In genomic region chr12:3075315-3075714, GRCh38 we compare ENCODE assay signal across 22 cellular contexts. TPM values are rescaled to one million over a fixed set of nuclear protein-coding genes. Genes with fewer than 3 reads are reported as not detected.
DNase-seq lines count a peak whose midpoint lies in the region; ATAC-seq, FAIRE-seq and TF ChIP-seq lines count a peak whose summit lies in the region.
"Had no signal": no experiment of that assay in that cellular context is flagged by ENCODE, and none has a peak within 500 bp of the region (broad histone marks: within the 10 kb centered on the region; RNA-seq: fewer than 3 reads in every experiment).

No MANE protein-coding gene starts in this region.

- H3K23ac ChIP-seq in IMR-90 (ENCODE audit: low read depth, low read length): no peak overlapping the region

- H3K4me3 ChIP-seq in IMR-90 (ENCODE audit: insufficient read depth, low read depth, low read length): no peak overlapping the region
- H3K4me3 ChIP-seq: GM23248, K562, testis had no signal

- no peak overlapping the region for H3K14ac ChIP-seq in IMR-90 (replicated peaks; ENCODE audit: low read depth, low read length)

- TF ChIP-seq POLR2A in IMR-90 (IDR thresholded peaks at IDR 0.05; ENCODE audit: low read depth, low read length): no peak

- H2AK5ac ChIP-seq in IMR-90 (ENCODE audit: low read depth, low read length): peak overlapping the region; percentile 54; the same call in 1 of the 2 replicates

- peaks cover 9% of the 10 kb centered on the region for H3K4me1 Mint-ChIP-seq in activated T-cell treated with anti-CD3 and anti-CD28 coated beads, Interleukin-2, amount 50 U/mL, for 4 hours (ENCODE audit: low read depth)
- H3K4me1 Mint-ChIP-seq in immature natural killer cell (peaks cover 5 to 15% of the 10 kb centered on the region in 2 donors), progenitor cell of endocrine pancreas (ENCODE audit: low read depth) (peaks cover 15% of the 10 kb centered on the region)

- H4K91ac ChIP-seq in IMR-90 (ENCODE audit: insufficient read depth, low read depth, low read length): no peak overlapping the region

- H2BK5ac ChIP-seq in IMR-90 (ENCODE audit: low read depth, low read length, poor library complexity, severe bottlenecking): no peak overlapping the region

- no peaks in the 10 kb centered on the region for H3K36me3 ChIP-seq in IMR-90 (ENCODE audit: control insufficient read depth, insufficient read depth, low read length)

- no peak overlapping the region for H4K8ac ChIP-seq in IMR-90 (ENCODE audit: low read depth in 2 of 2, low read length in 2 of 2)

- 100% methylated on average over 1 of the region's 6 CpGs; no CpG with 5 or more reads in 1 of the 2 experiments for WGBS in IMR-90 (ENCODE audit: extremely low coverage in 2 of 2, insufficient read length in 1 of 2), 2 experiments

- dilution Hi-C loops in IMR-90 (cut with HindIII; ENCODE audit: low sequenced_read_pairs, unreplicated experiment): no loop called here

- no peak for DNase-seq in activated T-cell treated with anti-CD3 and anti-CD28 coated beads, Interleukin-2, amount 50 U/mL, for 4 hours
- no peak for DNase-seq in activated T-cell treated with anti-CD3 and anti-CD28 coated beads, Interleukin-2, amount 50 U/mL, for 1 hour
- DNase-seq in IMR-90 (no peak), immature natural killer cell (no peak), progenitor cell of endocrine pancreas (ENCODE audit: low spot score, unreplicated experiment) (no peak), urothelium cell line (ENCODE audit: low spot score) (no peak), NCI-H187 (lab: John Stamatoyannopoulos, UW) (no peak)
- DNase-seq: ACHN; activated CD8-positive, alpha-beta memory T cell treated with anti-CD3 and anti-CD28 coated beads for 24 hours; amniotic stem cell; central memory CD4-positive, alpha-beta T cell; foreskin fibroblast; GM23248; NCI-H187 treated with DMSO at 0.1 percent for 48 hours; stimulated activated naive B cell treated with anti-CD40 and anti-IgM and Interleukin-4, amounts not matched to agents 10 μg/mL and 1 μg/mL and 100 μg/mL, for 72 hours; testis had no signal

- peak overlapping the region; percentile 65 for H2AK9ac ChIP-seq in IMR-90 (replicated peaks; ENCODE audit: low read depth, low read length, poor library complexity)

- H3K18ac ChIP-seq in IMR-90 (ENCODE audit: low read depth, low read length): no peak overlapping the region

- no peak for FAIRE-seq in urothelium cell line (lab: Jason Lieb, UNC)
- FAIRE-seq: GM12891, GM19239, K562 had no signal

- in situ Hi-C loops in IMR-90 (cut with MboI; ENCODE audit: low sequenced_read_pairs): loop anchor here (5.0 kb wide), 1 partner anchor 202 kb away; no protein-coding TSS in a partner anchor

- H3K56ac ChIP-seq in IMR-90 (ENCODE audit: extremely low read depth, insufficient read depth, low read length): no peak overlapping the region

- ATAC-seq in activated T-cell treated with anti-CD3 and anti-CD28 coated beads, Interleukin-2, amount 50 U/mL, for 4 hours: no peak
- no peak for ATAC-seq in IMR-90 (ENCODE audit: low read depth)
- no peak for ATAC-seq in GM18517 (IDR thresholded peaks at IDR 0.05; ENCODE audit: unreplicated experiment)
- ATAC-seq: K562; stimulated activated naive B cell treated with anti-CD40 and anti-IgM and Interleukin-4, amounts not matched to agents 10 μg/mL and 1 μg/mL and 100 μg/mL, for 72 hours; WTC11 had no signal

- peaks cover 14% of the 10 kb centered on the region for H3K4me1 ChIP-seq in IMR-90 (ENCODE audit: control insufficient read depth, insufficient read depth, low read length)

- no peak for TF ChIP-seq RAD21 in IMR-90 (IDR thresholded peaks at IDR 0.05; ENCODE audit: low read length)

- H3K27ac ChIP-seq in IMR-90 (ENCODE audit: insufficient read depth, low read length): no peak overlapping the region
- H3K27ac ChIP-seq: GM23248, testis had no signal

- no peak overlapping the region for H2BK120ac ChIP-seq in IMR-90 (ENCODE audit: low read depth, low read length)

- no peaks in the 10 kb centered on the region for H3K9me3 ChIP-seq in IMR-90 (ENCODE audit: control insufficient read depth, insufficient read depth, low read length)
- H3K9me3 ChIP-seq: testis had no signal

- H3K36me3 Mint-ChIP-seq in activated T-cell treated with anti-CD3 and anti-CD28 coated beads, Interleukin-2, amount 50 U/mL, for 4 hours (ENCODE audit: insufficient read depth): no peaks in the 10 kb centered on the region
- H3K36me3 Mint-ChIP-seq in immature natural killer cell (no peaks in the 10 kb centered on the region), progenitor cell of endocrine pancreas (ENCODE audit: insufficient read depth) (no peaks in the 10 kb centered on the region)
- H3K36me3 Mint-ChIP-seq: stimulated activated naive B cell treated with anti-CD40 and anti-IgM and Interleukin-4, amounts not matched to agents 10 μg/mL and 1 μg/mL and 100 μg/mL, for 72 hours; WTC11 had no signal

- intact Hi-C loops in IMR-90 (cut with micrococcal nuclease): loop anchor here (5.0 kb wide), 1 partner anchor 42 kb away; no protein-coding TSS in a partner anchor

- H4K5ac ChIP-seq in IMR-90 (ENCODE audit: low read depth, low read length): no peak overlapping the region

- H3K9ac ChIP-seq in IMR-90 (ENCODE audit: low read depth, low read length): no peak overlapping the region
- H3K9ac ChIP-seq: GM23248 had no signal

- no peak overlapping the region for H2AFZ ChIP-seq in IMR-90 (replicated peaks; ENCODE audit: low read length, poor library complexity)
- H2AFZ ChIP-seq: GM23248 had no signal

- H4K20me1 ChIP-seq in IMR-90 (ENCODE audit: insufficient read depth, low read length): peaks cover 7% of the 10 kb centered on the region; the same call in 1 of the 2 replicates

- H3K4ac ChIP-seq in IMR-90 (ENCODE audit: low read depth, low read length): no peak overlapping the region

- no peak overlapping the region for H2BK15ac ChIP-seq in IMR-90 (ENCODE audit: low read depth, low read length)

- CTCF ChIA-PET in IMR-90 (lab: Yijun Ruan, JAX): interaction anchor here (3.2 kb wide), 1 partner anchor 199 kb away, joined by 25 read pairs; no protein-coding TSS in a partner anchor

- H3K79me1 ChIP-seq in IMR-90 (ENCODE audit: low read depth in 1 of 2, low read length in 2 of 2): peaks cover 7 to 16% of the 10 kb centered on the region in 2 experiments

- peaks cover 5% of the 10 kb centered on the region for H3K27me3 Mint-ChIP-seq in activated T-cell treated with anti-CD3 and anti-CD28 coated beads, Interleukin-2, amount 50 U/mL, for 4 hours (ENCODE audit: low read depth)
- H3K27me3 Mint-ChIP-seq in immature natural killer cell (ENCODE audit: low read depth in 3 of 3) (peaks cover 2 to 9% (median 7%) of the 10 kb centered on the region in 3 donors), progenitor cell of endocrine pancreas (peaks cover 13% of the 10 kb centered on the region)

- H2BK20ac ChIP-seq in IMR-90 (ENCODE audit: low read depth, low read length): no peak overlapping the region

- no peaks in the 10 kb centered on the region; the same call in 1 of the 2 replicates for H3K9me1 ChIP-seq in IMR-90 (ENCODE audit: insufficient read depth, low read length)

- peak overlapping the region; percentile 63 for H3K4me3 Mint-ChIP-seq in activated T-cell treated with anti-CD3 and anti-CD28 coated beads, Interleukin-2, amount 50 U/mL, for 4 hours
- H3K4me3 Mint-ChIP-seq in immature natural killer cell (peak overlapping the region; percentile 49 to 85 (median 59)), progenitor cell of endocrine pancreas (ENCODE audit: low read depth) (peak overlapping the region; percentile 63)

- POLR2A ChIA-PET in IMR-90 (lab: Charles Lee; ENCODE audit: unreplicated experiment): no interaction called here

- no peak overlapping the region for H3K4me2 ChIP-seq in IMR-90 (ENCODE audit: low read depth, low read length)

- TF ChIP-seq CTCF in IMR-90 (conservative IDR thresholded peaks at IDR 0.05; ENCODE audit: low read depth, low read length): no peak
- TF ChIP-seq CTCF in progenitor cell of endocrine pancreas (IDR thresholded peaks at IDR 0.05; ENCODE audit: unreplicated experiment): no peak

- H3K9me3 Mint-ChIP-seq in activated T-cell treated with anti-CD3 and anti-CD28 coated beads, Interleukin-2, amount 50 U/mL, for 4 hours: no peaks in the 10 kb centered on the region
- H3K9me3 Mint-ChIP-seq in immature natural killer cell (no peaks in the 10 kb centered on the region), progenitor cell of endocrine pancreas (ENCODE audit: low read depth) (no peaks in the 10 kb centered on the region)
- H3K9me3 Mint-ChIP-seq: stimulated activated naive B cell treated with anti-CD40 and anti-IgM and Interleukin-4, amounts not matched to agents 10 μg/mL and 1 μg/mL and 100 μg/mL, for 72 hours; WTC11 had no signal

- no peak overlapping the region for H3K27ac Mint-ChIP-seq in immature natural killer cell
- no peak overlapping the region for H3K27ac Mint-ChIP-seq in progenitor cell of endocrine pancreas
- H3K27ac Mint-ChIP-seq: stimulated activated naive B cell treated with anti-CD40 and anti-IgM and Interleukin-4, amounts not matched to agents 10 μg/mL and 1 μg/mL and 100 μg/mL, for 72 hours; WTC11 had no signal

- no TSS peak for BruUV-seq in IMR-90 (replicated peaks; lab: Mats Ljungman, UMichigan)

- H3K27me3 ChIP-seq in IMR-90 (ENCODE audit: control insufficient read depth, insufficient read depth, low read length): 0 out of 2 replicates have a peak, but pooled peaks cover under 1% of the 10 kb centered on the region
- H3K27me3 ChIP-seq: testis had no signal

TF ChIP-seq in IMR-90, 13 proteins besides CTCF, POLR2A, EP300 and RAD21:
- no peak for TF ChIP-seq FOS (IDR thresholded peaks at IDR 0.05; ENCODE audit: low read depth, low read length)
- no peak for TF ChIP-seq MAFK (IDR thresholded peaks at IDR 0.05; ENCODE audit: low read depth, low read length)
- no peak for TF ChIP-seq SMC3 (IDR thresholded peaks at IDR 0.05; ENCODE audit: low read depth, low read length)

RNA-seq across cellular contexts. Expression of gene TSPAN9, which starts 1.9 kb away (rescaled TPM):
- 1 to 10 TPM in 1 of 3 donors, under 1 TPM in 2; 0.68 to 1.4 (median 0.95) TPM for total RNA-seq in activated T-cell treated with anti-CD3 and anti-CD28 coated beads, Interleukin-2, amount 50 U/mL, for 4 hours
- total RNA-seq in IMR-90 (2012; rRNA removed) (16.1 and 17.7 TPM in 2 replicates), progenitor cell of endocrine pancreas (30.4 and 30.9 TPM in 2 replicates)
- polyA plus RNA-seq in IMR-90 (2012; rRNA removed) (29.8 and 39.1 TPM in 2 replicates), immature natural killer cell (under 1 TPM in 1 of 3 donors, not detected in 2; 0.44 TPM)
- 14.4 and 30.5 TPM in 2 replicates for polyA plus RNA-seq in IMR-90 (2012; cell fraction: cytosol; rRNA removed)
- polyA plus RNA-seq in IMR-90 (2012; cell fraction: nucleus; rRNA removed; ENCODE audit: low replicate concordance): 29.7 and 33.9 TPM in 2 replicates
- total RNA-seq: T-helper 2 cell treated with Interferon-gamma antibody and Interleukin-4, amounts not matched to agents 100 ng/mL and 5 ng/mL, for 36 hours had no signal
